13 cellular contexts compared by ENCODE assay signal in genomic region chr2:150204449-150204848, GRCh38.
DNase-seq lines count a peak whose midpoint lies in the region; ATAC-seq and TF ChIP-seq lines count a peak whose summit lies in the region.
"Had no signal": no experiment of that assay in that cellular context is flagged by ENCODE, and none has a peak within 500 bp of the region (broad histone marks: within the 10 kb centered on the region; RNA-seq: fewer than 3 reads in every experiment).

No MANE protein-coding gene starts in this region.

- H3K27me3 Mint-ChIP-seq in progenitor cell of endocrine pancreas, result peaks cover 4% of the 10 kb centered on the region
- H3K27me3 Mint-ChIP-seq: activated T-helper 17 cell treated with anti-CD3 and anti-CD28 coated beads, Interleukin-2, amount 50 U/mL, for 72 hours; stimulated activated memory B cell treated with anti-CD40 and anti-IgM and Interleukin-4, amounts not matched to agents 10 μg/mL and 1 μg/mL and 100 μg/mL, for 72 hours had no signal

- H3K4me2 ChIP-seq in osteoblast (ENCODE audit: insufficient read depth, low read length), result peak overlapping the region; percentile 22

- no peak overlapping the region for H3K4me3 Mint-ChIP-seq in progenitor cell of endocrine pancreas (ENCODE audit: low read depth)
- H3K4me3 Mint-ChIP-seq: activated T-helper 17 cell treated with anti-CD3 and anti-CD28 coated beads, Interleukin-2, amount 50 U/mL, for 72 hours; stimulated activated memory B cell treated with anti-CD40 and anti-IgM and Interleukin-4, amounts not matched to agents 10 μg/mL and 1 μg/mL and 100 μg/mL, for 72 hours had no signal

- TF ChIP-seq POLR2A in NB4 (IDR thresholded peaks at IDR 0.05; ENCODE audit: extremely low read depth, insufficient read length), result no peak

- no peaks in the 10 kb centered on the region for H3K36me3 ChIP-seq in osteoblast (ENCODE audit: insufficient read depth, low read length)
- H3K36me3 ChIP-seq: SJSA1 had no signal

- no peaks in the 10 kb centered on the region for H3K9me3 Mint-ChIP-seq in progenitor cell of endocrine pancreas (ENCODE audit: low read depth)
- H3K9me3 Mint-ChIP-seq: activated T-helper 17 cell treated with anti-CD3 and anti-CD28 coated beads, Interleukin-2, amount 50 U/mL, for 72 hours; stimulated activated memory B cell treated with anti-CD40 and anti-IgM and Interleukin-4, amounts not matched to agents 10 μg/mL and 1 μg/mL and 100 μg/mL, for 72 hours had no signal

- H3K4me1 Mint-ChIP-seq in progenitor cell of endocrine pancreas (ENCODE audit: low read depth), result peaks cover 23% of the 10 kb centered on the region
- H3K4me1 Mint-ChIP-seq: activated T-helper 17 cell treated with anti-CD3 and anti-CD28 coated beads, Interleukin-2, amount 50 U/mL, for 72 hours; stimulated activated memory B cell treated with anti-CD40 and anti-IgM and Interleukin-4, amounts not matched to agents 10 μg/mL and 1 μg/mL and 100 μg/mL, for 72 hours had no signal

- peak; percentile 67 for DNase-seq in EH (ENCODE audit: low read depth)
- peak; percentile 12 for DNase-seq in NB4 (ENCODE audit: low read depth)
- DNase-seq in fibroblast of mammary gland (ENCODE audit: low read depth), result peak; percentile 97
- peak; percentile 47 for DNase-seq in osteoblast (ENCODE audit: insufficient read length, low spot score, missing footprints)
- DNase-seq in activated CD4-positive, alpha-beta T cell treated with anti-CD3 and anti-CD28 coated beads for 1 hour, result no peak
- DNase-seq in retina, result no peak
- no peak for DNase-seq in progenitor cell of endocrine pancreas (ENCODE audit: low spot score, unreplicated experiment)
- DNase-seq: left colon, NCI-H510A had no signal

- no peaks in the 10 kb centered on the region for H3K9me3 ChIP-seq in osteoblast (ENCODE audit: low read depth, low read length)
- H3K9me3 ChIP-seq: SJSA1 had no signal

- H3K79me2 ChIP-seq in osteoblast (ENCODE audit: insufficient read depth, low read length), result no peaks in the 10 kb centered on the region

- peaks cover 11% of the 10 kb centered on the region for H3K4me1 ChIP-seq in osteoblast (ENCODE audit: insufficient read depth, low read length)
- H3K4me1 ChIP-seq: SJSA1 had no signal

- H3K4me3 ChIP-seq in NB4 (ENCODE audit: low read depth, low read length) (no peak overlapping the region), fibroblast of mammary gland (ENCODE audit: control insufficient read depth, low read depth, low read length) (no peak overlapping the region), osteoblast (ENCODE audit: insufficient read depth, low read length) (no peak overlapping the region)
- H3K4me3 ChIP-seq: SJSA1 had no signal

- H3K27ac ChIP-seq in osteoblast (ENCODE audit: low read depth, low read length), result peak overlapping the region; percentile 58
- H3K27ac ChIP-seq: SJSA1 had no signal

- no peaks in the 10 kb centered on the region for H3K36me3 Mint-ChIP-seq in progenitor cell of endocrine pancreas (ENCODE audit: insufficient read depth)
- H3K36me3 Mint-ChIP-seq: stimulated activated memory B cell treated with anti-CD40 and anti-IgM and Interleukin-4, amounts not matched to agents 10 μg/mL and 1 μg/mL and 100 μg/mL, for 72 hours had no signal

- no peaks in the 10 kb centered on the region for H3K27me3 ChIP-seq in osteoblast (ENCODE audit: insufficient read depth, low read length)
- H3K27me3 ChIP-seq: SJSA1 had no signal

- no peak overlapping the region for H3K27ac Mint-ChIP-seq in progenitor cell of endocrine pancreas
- H3K27ac Mint-ChIP-seq: activated T-helper 17 cell treated with anti-CD3 and anti-CD28 coated beads, Interleukin-2, amount 50 U/mL, for 72 hours; stimulated activated memory B cell treated with anti-CD40 and anti-IgM and Interleukin-4, amounts not matched to agents 10 μg/mL and 1 μg/mL and 100 μg/mL, for 72 hours had no signal

- H4K20me1 ChIP-seq in osteoblast (ENCODE audit: insufficient read depth, low read length), result no peaks in the 10 kb centered on the region

- no peak overlapping the region for H2AFZ ChIP-seq in osteoblast (ENCODE audit: low read length)

- no peak for TF ChIP-seq CTCF in NB4 (IDR thresholded peaks at IDR 0.05; ENCODE audit: low read depth, low read length)
- TF ChIP-seq CTCF in fibroblast of mammary gland (conservative IDR thresholded peaks at IDR 0.05; ENCODE audit: control insufficient read depth, insufficient read depth, low read depth, low read length), result no peak
- TF ChIP-seq CTCF in osteoblast (IDR thresholded peaks at IDR 0.05; ENCODE audit: extremely low read depth, low read depth, low read length), result no peak
- TF ChIP-seq CTCF in progenitor cell of endocrine pancreas (IDR thresholded peaks at IDR 0.05; ENCODE audit: unreplicated experiment), result no peak

- ATAC-seq in GM21576 (IDR thresholded peaks at IDR 0.05; ENCODE audit: unreplicated experiment), result no peak
- ATAC-seq: activated T-helper 17 cell treated with anti-CD3 and anti-CD28 coated beads, Interleukin-2, amount 50 U/mL, for 72 hours; left colon; stimulated activated memory B cell treated with anti-CD40 and anti-IgM and Interleukin-4, amounts not matched to agents 10 μg/mL and 1 μg/mL and 100 μg/mL, for 72 hours had no signal

Comparison
In these comparisons a context has a peak if more than half of its experiments do, and no peak if none do; other contexts are left out.
1. DNase-seq: peak in EH (single experiment), NB4 (single experiment), fibroblast of mammary gland (single experiment) and osteoblast (single experiment); none in activated CD4-positive, alpha-beta T cell treated with anti-CD3 and anti-CD28 coated beads for 1 hour (single experiment), retina (single experiment) and progenitor cell of endocrine pancreas (single experiment).